In genomic region chr20:53045941-53046340, GRCh38 we compare ENCODE assay signal across 21 cellular contexts.
DNase-seq lines count a peak whose midpoint lies in the region; ATAC-seq, FAIRE-seq and TF ChIP-seq lines count a peak whose summit lies in the region.
"Had no signal": no experiment of that assay in that cellular context is flagged by ENCODE, and none has a peak within 500 bp of the region (broad histone marks: within the 10 kb centered on the region; RNA-seq: fewer than 3 reads in every experiment).

No MANE protein-coding gene starts in this region.

- H3K4me1 ChIP-seq in K562 (replicated peaks in 1 of 2; ENCODE audit: control insufficient read depth in 2 of 2, insufficient read depth in 2 of 2, low read length in 2 of 2) (no peaks in the 10 kb centered on the region), esophagus muscularis mucosa (peaks cover 0 to 9% (median 4%) of the 10 kb centered on the region in 4 donors), mesenchymal stem cell (ENCODE audit: control insufficient read depth, insufficient read depth, low read depth, low read length) (no peaks in the 10 kb centered on the region), smooth muscle cell (ENCODE audit: low read depth) (peaks cover 10% of the 10 kb centered on the region), osteoblast (ENCODE audit: insufficient read depth, low read length) (no peaks in the 10 kb centered on the region), kidney (ENCODE audit: control insufficient read depth in 1 of 2, insufficient read depth in 1 of 2, low read depth in 1 of 2, low read length in 2 of 2) (no peaks in the 10 kb centered on the region)
- H3K4me1 ChIP-seq: A549 had no signal

- TF ChIP-seq POLR2A in K562 (conservative IDR thresholded peaks at IDR 0.05) (no peak), esophagus muscularis mucosa (IDR thresholded peaks at IDR 0.05; ENCODE audit: low read depth) (no peak)

- no peak overlapping the region for H2BK15ac ChIP-seq in mesenchymal stem cell (ENCODE audit: low read depth, poor library complexity, severe bottlenecking)

- CTCF ChIA-PET in K562 (lab: Yijun Ruan, JAX; ENCODE audit: low intra/inter-chr PET ratio), result no interaction called here

- H3K23ac ChIP-seq in mesenchymal stem cell (ENCODE audit: low read length in 2 of 2), result no peak overlapping the region

- H3K27ac ChIP-seq in K562 (ENCODE audit: extremely low read depth, low read depth, low read length) (no peak overlapping the region), esophagus muscularis mucosa (replicated peaks in 1 of 4) (no peak overlapping the region), mesenchymal stem cell (ENCODE audit: low read length, poor library complexity, severe bottlenecking) (no peak overlapping the region), smooth muscle cell (ENCODE audit: low read depth) (no peak overlapping the region), osteoblast (ENCODE audit: low read depth, low read length) (no peak overlapping the region), kidney (ENCODE audit: low read depth in 2 of 2, low read length in 2 of 2) (no peak overlapping the region)
- H3K27ac ChIP-seq: A549; BLaER1 treated with 17β-estradiol and CSF1 and Interleukin-3, amounts not matched to agents 10 nM and 100 nM; HL-60 had no signal

- no peak overlapping the region for H3K9ac ChIP-seq in K562 (ENCODE audit: insufficient read depth in 1 of 2, low read depth in 2 of 2, low read length in 2 of 2)
- H3K9ac ChIP-seq in mesenchymal stem cell (ENCODE audit: low read length), result no peak overlapping the region
- no peak overlapping the region for H3K9ac ChIP-seq in smooth muscle cell (ENCODE audit: low read depth)
- H3K9ac ChIP-seq in kidney (ENCODE audit: low read length in 2 of 2), result no peak overlapping the region
- H3K9ac ChIP-seq: BLaER1 treated with 17β-estradiol and CSF1 and Interleukin-3, amounts not matched to agents 10 nM and 100 nM had no signal

- no peak for TF ChIP-seq CTCF in K562 (IDR thresholded peaks at IDR 0.05 in 2 of 3, conservative IDR thresholded peaks at IDR 0.05 in 1 of 3; ENCODE audit: insufficient read depth in 2 of 3, low read depth in 1 of 3, low read length in 3 of 3)
- no peak for TF ChIP-seq CTCF in esophagus muscularis mucosa (IDR thresholded peaks at IDR 0.05)
- TF ChIP-seq CTCF in smooth muscle cell (IDR thresholded peaks at IDR 0.05; ENCODE audit: borderline replicate concordance, insufficient read depth, poor library complexity, severe bottlenecking), result no peak
- no peak for TF ChIP-seq CTCF in osteoblast (IDR thresholded peaks at IDR 0.05; ENCODE audit: extremely low read depth, low read depth, low read length)
- no peak for TF ChIP-seq CTCF in kidney (IDR thresholded peaks at IDR 0.05; ENCODE audit: borderline replicate concordance, extremely low read depth, insufficient read depth)

- H3K4me3 ChIP-seq in K562, result no peak overlapping the region
- no peak overlapping the region for H3K4me3 ChIP-seq in esophagus muscularis mucosa
- no peak overlapping the region for H3K4me3 ChIP-seq in mesenchymal stem cell (ENCODE audit: insufficient read depth in 1 of 2, low read depth in 1 of 2, low read length in 2 of 2)
- H3K4me3 ChIP-seq in smooth muscle cell, result no peak overlapping the region
- H3K4me3 ChIP-seq in osteoblast (ENCODE audit: insufficient read depth, low read length), result no peak overlapping the region
- H3K4me3 ChIP-seq in kidney (ENCODE audit: low read length in 2 of 2), result no peak overlapping the region
- H3K4me3 ChIP-seq: A549; BLaER1 treated with 17β-estradiol and CSF1 and Interleukin-3, amounts not matched to agents 10 nM and 100 nM had no signal

- no peak overlapping the region for H4K91ac ChIP-seq in mesenchymal stem cell (ENCODE audit: low read length)

- H3K79me2 ChIP-seq in K562 (ENCODE audit: control insufficient read depth, insufficient read depth, low read length) (no peaks in the 10 kb centered on the region), smooth muscle cell (ENCODE audit: low read depth) (no peaks in the 10 kb centered on the region), osteoblast (ENCODE audit: insufficient read depth, low read length) (no peaks in the 10 kb centered on the region)

- H3K4me2 ChIP-seq in K562 (ENCODE audit: insufficient read depth, low read length) (no peak overlapping the region), mesenchymal stem cell (ENCODE audit: low read length, poor library complexity, severe bottlenecking) (no peak overlapping the region), smooth muscle cell (peak overlapping the region; percentile 20), osteoblast (ENCODE audit: insufficient read depth, low read length) (no peak overlapping the region)
- H3K4me2 ChIP-seq: A549; BLaER1 treated with 17β-estradiol and CSF1 and Interleukin-3, amounts not matched to agents 10 nM and 100 nM had no signal

- no peak overlapping the region for H3K14ac ChIP-seq in mesenchymal stem cell (ENCODE audit: low read length in 2 of 2)

- H2AFZ ChIP-seq in K562 (ENCODE audit: low read depth, low read length) (no peak overlapping the region), mesenchymal stem cell (ENCODE audit: low read depth, low read length) (no peak overlapping the region), smooth muscle cell (ENCODE audit: low read depth) (no peak overlapping the region), osteoblast (ENCODE audit: low read length) (no peak overlapping the region)

- H2AK5ac ChIP-seq in mesenchymal stem cell (ENCODE audit: low read length, severe bottlenecking), result no peak overlapping the region

- no peak for ATAC-seq in K562
- ATAC-seq: A549 had no signal

- H3K9me3 ChIP-seq in K562 (replicated peaks; ENCODE audit: control insufficient read depth, insufficient read depth, low read depth, low read length) (no peaks in the 10 kb centered on the region), esophagus muscularis mucosa (peaks cover 0 to 4% (median 0%) of the 10 kb centered on the region in 4 donors), mesenchymal stem cell (ENCODE audit: control insufficient read depth, low read length) (peaks cover 15% of the 10 kb centered on the region), smooth muscle cell (replicated peaks; ENCODE audit: low read depth) (no peaks in the 10 kb centered on the region), osteoblast (ENCODE audit: low read depth, low read length) (no peaks in the 10 kb centered on the region), kidney (ENCODE audit: control insufficient read depth in 1 of 2, low read length in 2 of 2) (no peaks in the 10 kb centered on the region)
- H3K9me3 ChIP-seq: A549; BLaER1 treated with 17β-estradiol and CSF1 and Interleukin-3, amounts not matched to agents 10 nM and 100 nM had no signal

- no peaks in the 10 kb centered on the region for H4K20me1 ChIP-seq in K562 (replicated peaks; ENCODE audit: control insufficient read depth, insufficient read depth, low read length)
- H4K20me1 ChIP-seq in smooth muscle cell (ENCODE audit: low read depth), result no peaks in the 10 kb centered on the region
- no peaks in the 10 kb centered on the region for H4K20me1 ChIP-seq in osteoblast (ENCODE audit: insufficient read depth, low read length)
- H4K20me1 ChIP-seq: BLaER1 treated with 17β-estradiol and CSF1 and Interleukin-3, amounts not matched to agents 10 nM and 100 nM had no signal

- no peak overlapping the region for H2BK12ac ChIP-seq in mesenchymal stem cell (ENCODE audit: low read length in 2 of 2)

- POLR2A ChIA-PET in K562 (lab: Yijun Ruan, JAX), result no interaction called here

- TF ChIP-seq RAD21 in K562 (CRISPR knock-in tag; conservative IDR thresholded peaks at IDR 0.05 in 1 of 2, IDR thresholded peaks at IDR 0.05 in 1 of 2), result no peak

- H3K27me3 ChIP-seq in K562 (ENCODE audit: control insufficient read depth in 2 of 2, insufficient read depth in 2 of 2, low read length in 2 of 2) (peaks cover 4 to 10% of the 10 kb centered on the region in 2 experiments; a peak in 3 of 5 replicates), esophagus muscularis mucosa (peaks cover 0 to 16% (median 0%) of the 10 kb centered on the region in 4 donors), mesenchymal stem cell (ENCODE audit: control insufficient read depth in 1 of 2, insufficient read depth in 1 of 2, low read length in 2 of 2) (no peaks in the 10 kb centered on the region), smooth muscle cell (ENCODE audit: low read depth) (no peaks in the 10 kb centered on the region), osteoblast (ENCODE audit: insufficient read depth, low read length) (no peaks in the 10 kb centered on the region)
- H3K27me3 ChIP-seq: BLaER1 treated with 17β-estradiol and CSF1 and Interleukin-3, amounts not matched to agents 10 nM and 100 nM had no signal

- no peak overlapping the region for H3K18ac ChIP-seq in mesenchymal stem cell (ENCODE audit: low read depth in 1 of 2, low read length in 2 of 2)

- BruUV-seq in K562 (replicated peaks; lab: Mats Ljungman, UMichigan), result no TSS peak

- in situ Hi-C loops in K562 (cut with MboI), result no loop called here

- no peaks in the 10 kb centered on the region for H3K36me3 ChIP-seq in K562 (ENCODE audit: control insufficient read depth, insufficient read depth, low read length)
- H3K36me3 ChIP-seq in esophagus muscularis mucosa, result no peaks in the 10 kb centered on the region
- H3K36me3 ChIP-seq in mesenchymal stem cell (ENCODE audit: control insufficient read depth in 1 of 2, insufficient read depth in 2 of 2, low read depth in 1 of 2, low read length in 2 of 2), result peaks cover 0 to 35% of the 10 kb centered on the region in 2 experiments
- H3K36me3 ChIP-seq in smooth muscle cell (ENCODE audit: low read depth), result no peaks in the 10 kb centered on the region
- H3K36me3 ChIP-seq in osteoblast (ENCODE audit: insufficient read depth, low read length), result no peaks in the 10 kb centered on the region
- no peaks in the 10 kb centered on the region for H3K36me3 ChIP-seq in kidney (ENCODE audit: control insufficient read depth in 1 of 2, insufficient read depth in 2 of 2, low read length in 2 of 2)
- H3K36me3 ChIP-seq: BLaER1 treated with 17β-estradiol and CSF1 and Interleukin-3, amounts not matched to agents 10 nM and 100 nM had no signal

- no peak overlapping the region for H2BK5ac ChIP-seq in mesenchymal stem cell (ENCODE audit: low read depth, low read length, poor library complexity, severe bottlenecking)

- 2% methylated on average over 7 of the region's 7 CpGs for WGBS in K562 (ENCODE audit: insufficient coverage, low coverage, missing lambda C conversion rate)
- 41% methylated on average over 6 of the region's 7 CpGs for WGBS in esophagus muscularis mucosa
- 29% methylated on average over 7 of the region's 7 CpGs for WGBS in mesenchymal stem cell
- 41% methylated on average over 7 of the region's 7 CpGs for WGBS in smooth muscle cell (ENCODE audit: low lambda C conversion rate)

- no peaks in the 10 kb centered on the region for H3F3A ChIP-seq in smooth muscle cell (ENCODE audit: low read depth)

- no peaks in the 10 kb centered on the region for H3K9me1 ChIP-seq in K562 (ENCODE audit: control insufficient read depth, insufficient read depth, low read length)

- no peaks in the 10 kb centered on the region for H3K79me1 ChIP-seq in mesenchymal stem cell (replicated peaks; ENCODE audit: low read length, poor library complexity, severe bottlenecking)

- H2BK120ac ChIP-seq in mesenchymal stem cell (ENCODE audit: low read depth, low read length), result no peak overlapping the region

- no peak for DNase-seq in K562 (ENCODE audit: extremely low read depth in 1 of 4, low spot score in 3 of 4)
- peak; percentile 64 for DNase-seq in esophagus muscularis mucosa (ENCODE audit: extremely low spot score)
- DNase-seq in mesenchymal stem cell, result peak; percentile 73
- no peak for DNase-seq in smooth muscle cell (lab: John Stamatoyannopoulos, UW; ENCODE audit: unreplicated experiment)
- no peak for DNase-seq in activated T-cell treated with anti-CD3 and anti-CD28 coated beads, Interleukin-2, amount 50 U/mL, for 48 hours
- no peak for DNase-seq in osteoblast (ENCODE audit: insufficient read length, low spot score, missing footprints)
- DNase-seq in kidney, result no peak
- DNase-seq: AML-193; CD4-positive, alpha-beta T cell; Kasumi-1; NCI-H2029; NCI-H446; NCI-H524 treated with DMSO at 0.1 percent for 48 hours; NCI-H774 had no signal

- TF ChIP-seq EP300 in K562 (IDR thresholded peaks at IDR 0.05; ENCODE audit: low read length), result no peak
- TF ChIP-seq EP300 in esophagus muscularis mucosa (IDR thresholded peaks at IDR 0.05), result no peak

- H3K4ac ChIP-seq in mesenchymal stem cell (ENCODE audit: low read depth in 1 of 2, low read length in 2 of 2), result no peak overlapping the region

- FAIRE-seq in K562 (lab: Jason Lieb, UNC), result no peak
- no peak for FAIRE-seq in kidney (lab: Jason Lieb, UNC)
- FAIRE-seq: A549, D721Med, GM19239, H54, RCC 7860 had no signal

- H4K8ac ChIP-seq in mesenchymal stem cell (ENCODE audit: low read length), result no peak overlapping the region

- intact Hi-C loops in K562 (cut with micrococcal nuclease), result no loop called here
- intact Hi-C loops in esophagus muscularis mucosa (cut with DNase I), result no loop called here
- intact Hi-C loops in kidney (cut with DNase I), result no loop called here

Comparison
In these comparisons a context has a peak if more than half of its experiments do, and no peak if none do; other contexts are left out.
1. DNase-seq: peak in esophagus muscularis mucosa (single experiment) and mesenchymal stem cell (single experiment); none in K562 (0 of 4), smooth muscle cell (single experiment), activated T-cell treated with anti-CD3 and anti-CD28 coated beads, Interleukin-2, amount 50 U/mL, for 48 hours (0 of 2), osteoblast (single experiment) and kidney (single experiment).